In the genomic region with DNA sequence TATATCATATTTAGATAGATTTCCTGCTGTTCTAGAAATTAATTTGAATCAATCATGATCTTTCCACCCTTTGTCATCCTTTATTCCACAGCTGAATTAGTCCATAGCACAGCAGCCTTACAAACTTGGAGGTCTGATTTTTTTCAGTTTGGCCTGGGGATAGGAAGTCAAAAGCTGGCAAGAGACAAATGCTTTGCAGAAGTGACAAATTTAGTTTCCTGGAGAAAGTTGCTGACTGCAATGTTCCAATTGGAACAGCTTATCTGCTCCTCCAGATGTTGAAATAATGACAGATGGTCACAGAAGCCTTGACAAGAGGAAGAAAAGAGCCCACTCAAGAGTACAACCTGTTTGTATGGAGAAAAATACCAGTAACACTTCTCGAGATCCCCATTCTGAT, we compare ENCODE assay signal across 10 cellular contexts.
"Had no signal": no experiment of that assay in that cellular context is flagged by ENCODE, and none has a peak within 500 bp of the region (broad histone marks: within the 10 kb centered on the region; RNA-seq: fewer than 3 reads in every experiment).

No MANE protein-coding gene starts in this region.

- H3K27ac ChIP-seq: ascending aorta, esophagus muscularis mucosa, thyroid gland, WERI-Rb-1 had no signal

- H3K36me3 ChIP-seq: ascending aorta, esophagus muscularis mucosa, thyroid gland, WERI-Rb-1 had no signal

- H3K9me3 ChIP-seq: ascending aorta, esophagus muscularis mucosa, thyroid gland had no signal

- H3K4me1 ChIP-seq: ascending aorta, esophagus muscularis mucosa, thyroid gland had no signal

- DNase-seq: activated CD4-positive, alpha-beta T cell treated with anti-CD3 and anti-CD28 coated beads, Interleukin-2, amount 50 U/mL, for 48 hours; activated naive CD4-positive, alpha-beta T cell treated with anti-CD3 and anti-CD28 coated beads for 36 hours; activated naive CD8-positive, alpha-beta T cell treated with anti-CD3 and anti-CD28 coated beads, Interleukin-2, amount 50 U/mL, for 24 hours; stimulated activated CD4-positive, alpha-beta T cell treated with anti-CD3 and anti-CD28 coated beads, Interleukin-12 subunit alpha, Interleukin-12 subunit beta, amount 100 ng/mL, for 4 hours; stimulated activated CD4-positive, alpha-beta T cell treated with anti-CD3 and anti-CD28 coated beads, Interleukin-2, amount 100 ng/mL, for 24 hours; thyroid gland; WERI-Rb-1 had no signal

- H3K27me3 ChIP-seq: ascending aorta, esophagus muscularis mucosa, thyroid gland had no signal

- H3K4me3 ChIP-seq: ascending aorta, esophagus muscularis mucosa, lung, thyroid gland had no signal

- ATAC-seq: activated naive CD8-positive, alpha-beta T cell treated with anti-CD3 and anti-CD28 coated beads, Interleukin-2, amount 50 U/mL, for 24 hours had no signal
